ENCODE assay signal across 1 cellular context in genomic region chr6:107275330-107275865, GRCh38.
A peak's percentile ranks its signal among the peaks of the same experiment; 100 is the strongest.
TF ChIP-seq lines count a peak whose summit lies in the region.

No MANE protein-coding gene starts in this region.

TF ChIP-seq in K562, 482 proteins besides CTCF, POLR2A, EP300 and RAD21 (continued from another document):
- TF ChIP-seq, protein P1, sequence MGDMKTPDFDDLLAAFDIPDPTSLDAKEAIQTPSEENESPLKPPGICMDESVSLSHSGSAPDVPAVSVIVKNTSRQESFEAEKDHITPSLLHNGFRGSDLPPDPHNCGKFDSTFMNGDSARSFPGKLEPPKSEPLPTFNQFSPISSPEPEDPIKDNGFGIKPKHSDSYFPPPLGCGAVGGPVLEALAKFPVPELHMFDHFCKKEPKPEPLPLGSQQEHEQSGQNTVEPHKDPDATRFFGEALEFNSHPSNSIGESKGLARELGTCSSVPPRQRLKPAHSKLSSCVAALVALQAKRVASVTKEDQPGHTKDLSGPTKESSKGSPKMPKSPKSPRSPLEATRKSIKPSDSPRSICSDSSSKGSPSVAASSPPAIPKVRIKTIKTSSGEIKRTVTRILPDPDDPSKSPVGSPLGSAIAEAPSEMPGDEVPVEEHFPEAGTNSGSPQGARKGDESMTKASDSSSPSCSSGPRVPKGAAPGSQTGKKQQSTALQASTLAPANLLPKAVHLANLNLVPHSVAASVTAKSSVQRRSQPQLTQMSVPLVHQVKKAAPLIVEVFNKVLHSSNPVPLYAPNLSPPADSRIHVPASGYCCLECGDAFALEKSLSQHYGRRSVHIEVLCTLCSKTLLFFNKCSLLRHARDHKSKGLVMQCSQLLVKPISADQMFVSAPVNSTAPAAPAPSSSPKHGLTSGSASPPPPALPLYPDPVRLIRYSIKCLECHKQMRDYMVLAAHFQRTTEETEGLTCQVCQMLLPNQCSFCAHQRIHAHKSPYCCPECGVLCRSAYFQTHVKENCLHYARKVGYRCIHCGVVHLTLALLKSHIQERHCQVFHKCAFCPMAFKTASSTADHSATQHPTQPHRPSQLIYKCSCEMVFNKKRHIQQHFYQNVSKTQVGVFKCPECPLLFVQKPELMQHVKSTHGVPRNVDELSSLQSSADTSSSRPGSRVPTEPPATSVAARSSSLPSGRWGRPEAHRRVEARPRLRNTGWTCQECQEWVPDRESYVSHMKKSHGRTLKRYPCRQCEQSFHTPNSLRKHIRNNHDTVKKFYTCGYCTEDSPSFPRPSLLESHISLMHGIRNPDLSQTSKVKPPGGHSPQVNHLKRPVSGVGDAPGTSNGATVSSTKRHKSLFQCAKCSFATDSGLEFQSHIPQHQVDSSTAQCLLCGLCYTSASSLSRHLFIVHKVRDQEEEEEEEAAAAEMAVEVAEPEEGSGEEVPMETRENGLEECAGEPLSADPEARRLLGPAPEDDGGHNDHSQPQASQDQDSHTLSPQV (IDR thresholded peaks at IDR 0.05): peak; percentile 78; the same call in 1 of the 2 replicates
- TF ChIP-seq NCOR1 (IDR thresholded peaks at IDR 0.05): peak; percentile 84
- TF ChIP-seq SMARCC2 (IDR thresholded peaks at IDR 0.05; ENCODE audit: low read depth): peak; percentile 81; the same call in 1 of the 2 replicates
- no peak for TF ChIP-seq ZNF79 (CRISPR knock-in tag; IDR thresholded peaks at IDR 0.05; ENCODE audit: low read depth)
- no peak for TF ChIP-seq SMAD3 (CRISPR knock-in tag; conservative IDR thresholded peaks at IDR 0.05)
- TF ChIP-seq, protein P2, sequence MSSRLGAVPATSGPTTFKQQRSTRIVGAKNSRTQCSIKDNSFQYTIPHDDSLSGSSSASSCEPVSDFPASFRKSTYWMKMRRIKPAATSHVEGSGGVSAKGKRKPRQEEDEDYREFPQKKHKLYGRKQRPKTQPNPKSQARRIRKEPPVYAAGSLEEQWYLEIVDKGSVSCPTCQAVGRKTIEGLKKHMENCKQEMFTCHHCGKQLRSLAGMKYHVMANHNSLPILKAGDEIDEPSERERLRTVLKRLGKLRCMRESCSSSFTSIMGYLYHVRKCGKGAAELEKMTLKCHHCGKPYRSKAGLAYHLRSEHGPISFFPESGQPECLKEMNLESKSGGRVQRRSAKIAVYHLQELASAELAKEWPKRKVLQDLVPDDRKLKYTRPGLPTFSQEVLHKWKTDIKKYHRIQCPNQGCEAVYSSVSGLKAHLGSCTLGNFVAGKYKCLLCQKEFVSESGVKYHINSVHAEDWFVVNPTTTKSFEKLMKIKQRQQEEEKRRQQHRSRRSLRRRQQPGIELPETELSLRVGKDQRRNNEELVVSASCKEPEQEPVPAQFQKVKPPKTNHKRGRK (tag; IDR thresholded peaks at IDR 0.05): no peak
- TF ChIP-seq RFX7 (CRISPR knock-in tag; IDR thresholded peaks at IDR 0.05): no peak
- TF ChIP-seq SREBF2 (CRISPR knock-in tag; IDR thresholded peaks at IDR 0.05): no peak
- no peak for TF ChIP-seq THRB (CRISPR knock-in tag; conservative IDR thresholded peaks at IDR 0.05)
- peak; percentile 91 for TF ChIP-seq RBM25 (IDR thresholded peaks at IDR 0.05; ENCODE audit: low read depth, low read length, severe bottlenecking)
- TF ChIP-seq CHD7 (IDR thresholded peaks at IDR 0.05; ENCODE audit: low read depth, low read length): no peak
- no peak for TF ChIP-seq ETS2 (tag; IDR thresholded peaks at IDR 0.05; ENCODE audit: borderline replicate concordance, poor library complexity, severe bottlenecking)
- TF ChIP-seq, protein P3, sequence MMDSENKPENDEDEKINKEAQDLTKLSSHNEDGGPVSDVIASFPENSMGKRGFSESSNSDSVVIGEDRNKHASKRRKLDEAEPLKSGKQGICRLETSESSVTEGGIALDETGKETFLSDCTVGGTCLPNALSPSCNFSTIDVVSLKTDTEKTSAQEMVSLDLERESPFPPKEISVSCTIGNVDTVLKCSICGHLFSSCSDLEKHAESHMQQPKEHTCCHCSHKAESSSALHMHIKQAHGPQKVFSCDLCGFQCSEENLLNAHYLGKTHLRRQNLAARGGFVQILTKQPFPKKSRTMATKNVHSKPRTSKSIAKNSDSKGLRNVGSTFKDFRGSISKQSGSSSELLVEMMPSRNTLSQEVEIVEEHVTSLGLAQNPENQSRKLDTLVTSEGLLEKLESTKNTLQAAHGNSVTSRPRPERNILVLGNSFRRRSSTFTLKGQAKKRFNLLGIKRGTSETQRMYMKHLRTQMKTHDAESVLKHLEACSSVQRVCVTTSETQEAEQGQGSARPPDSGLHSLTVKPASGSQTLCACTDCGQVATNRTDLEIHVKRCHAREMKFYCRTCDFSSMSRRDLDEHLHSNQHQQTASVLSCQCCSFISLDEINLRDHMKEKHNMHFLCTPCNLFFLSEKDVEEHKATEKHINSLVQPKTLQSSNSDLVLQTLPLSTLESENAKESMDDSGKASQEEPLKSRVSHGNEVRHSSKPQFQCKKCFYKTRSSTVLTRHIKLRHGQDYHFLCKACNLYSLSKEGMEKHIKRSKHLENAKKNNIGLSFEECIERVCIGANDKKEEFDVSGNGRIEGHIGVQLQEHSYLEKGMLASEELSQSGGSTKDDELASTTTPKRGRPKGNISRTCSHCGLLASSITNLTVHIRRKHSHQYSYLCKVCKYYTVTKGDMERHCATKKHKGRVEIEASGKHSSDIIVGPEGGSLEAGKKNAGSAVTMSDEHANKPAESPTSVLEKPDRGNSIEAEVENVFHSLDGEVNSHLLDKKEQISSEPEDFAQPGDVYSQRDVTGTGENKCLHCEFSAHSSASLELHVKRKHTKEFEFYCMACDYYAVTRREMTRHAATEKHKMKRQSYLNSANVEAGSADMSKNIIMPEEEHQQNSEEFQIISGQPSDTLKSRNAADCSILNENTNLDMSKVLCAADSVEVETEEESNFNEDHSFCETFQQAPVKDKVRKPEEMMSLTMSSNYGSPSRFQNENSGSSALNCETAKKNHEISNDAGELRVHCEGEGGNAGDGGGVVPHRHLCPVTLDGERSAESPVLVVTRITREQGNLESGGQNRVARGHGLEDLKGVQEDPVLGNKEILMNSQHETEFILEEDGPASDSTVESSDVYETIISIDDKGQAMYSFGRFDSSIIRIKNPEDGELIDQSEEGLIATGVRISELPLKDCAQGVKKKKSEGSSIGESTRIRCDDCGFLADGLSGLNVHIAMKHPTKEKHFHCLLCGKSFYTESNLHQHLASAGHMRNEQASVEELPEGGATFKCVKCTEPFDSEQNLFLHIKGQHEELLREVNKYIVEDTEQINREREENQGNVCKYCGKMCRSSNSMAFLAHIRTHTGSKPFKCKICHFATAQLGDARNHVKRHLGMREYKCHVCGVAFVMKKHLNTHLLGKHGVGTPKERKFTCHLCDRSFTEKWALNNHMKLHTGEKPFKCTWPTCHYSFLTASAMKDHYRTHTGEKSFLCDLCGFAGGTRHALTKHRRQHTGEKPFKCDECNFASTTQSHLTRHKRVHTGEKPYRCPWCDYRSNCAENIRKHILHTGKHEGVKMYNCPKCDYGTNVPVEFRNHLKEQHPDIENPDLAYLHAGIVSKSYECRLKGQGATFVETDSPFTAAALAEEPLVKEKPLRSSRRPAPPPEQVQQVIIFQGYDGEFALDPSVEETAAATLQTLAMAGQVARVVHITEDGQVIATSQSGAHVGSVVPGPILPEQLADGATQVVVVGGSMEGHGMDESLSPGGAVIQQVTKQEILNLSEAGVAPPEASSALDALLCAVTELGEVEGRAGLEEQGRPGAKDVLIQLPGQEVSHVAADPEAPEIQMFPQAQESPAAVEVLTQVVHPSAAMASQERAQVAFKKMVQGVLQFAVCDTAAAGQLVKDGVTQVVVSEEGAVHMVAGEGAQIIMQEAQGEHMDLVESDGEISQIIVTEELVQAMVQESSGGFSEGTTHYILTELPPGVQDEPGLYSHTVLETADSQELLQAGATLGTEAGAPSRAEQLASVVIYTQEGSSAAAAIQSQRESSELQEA (IDR thresholded peaks at IDR 0.05; ENCODE audit: low read depth): no peak
- TF ChIP-seq CAMTA2 (CRISPR knock-in tag; conservative IDR thresholded peaks at IDR 0.05): no peak
- TF ChIP-seq PPARD (CRISPR knock-in tag; IDR thresholded peaks at IDR 0.05): no peak
- TF ChIP-seq ERF (CRISPR knock-in tag; IDR thresholded peaks at IDR 0.05): no peak
- TF ChIP-seq KAT2B (IDR thresholded peaks at IDR 0.05; ENCODE audit: low read depth, low read length): no peak
- TF ChIP-seq FOSL1 (tag; conservative IDR thresholded peaks at IDR 0.05): peak; percentile 95
- no peak for TF ChIP-seq PTTG1 (tag; IDR thresholded peaks at IDR 0.05; ENCODE audit: low read depth)
- TF ChIP-seq POU5F1 (IDR thresholded peaks at IDR 0.05; ENCODE audit: borderline replicate concordance, low read depth, low read length, partially characterized antibody): no peak
- peak; percentile 81 for TF ChIP-seq JUN (IDR thresholded peaks at IDR 0.05; ENCODE audit: borderline replicate concordance, low read depth, low read length)
- no peak for TF ChIP-seq JUN (CRISPR knock-in tag; IDR thresholded peaks at IDR 0.05; ENCODE audit: borderline replicate concordance)
- no peak for TF ChIP-seq NCOA4 (IDR thresholded peaks at IDR 0.05; ENCODE audit: partially characterized antibody)
- TF ChIP-seq MYNN (IDR thresholded peaks at IDR 0.05): no peak
- no peak for TF ChIP-seq MYNN (CRISPR knock-in tag; IDR thresholded peaks at IDR 0.05)
